In genomic region chr21:45544449-45545235, GRCh38 we compare ENCODE assay signal across 15 cellular contexts. TPM values are rescaled to one million over a fixed set of nuclear protein-coding genes. Genes with fewer than 3 reads are reported as not detected.
A peak's percentile ranks its signal among the peaks of the same experiment; 100 is the strongest.
DNase-seq lines count a peak whose midpoint lies in the region; ATAC-seq lines count a peak whose summit lies in the region.
"Had no signal": no experiment of that assay in that cellular context is flagged by ENCODE, and none has a peak within 500 bp of the region (broad histone marks: within the 10 kb centered on the region; RNA-seq: fewer than 3 reads in every experiment).

No MANE protein-coding gene starts in this region.

- H3K36me3 ChIP-seq in SJCRH30 = no peaks in the 10 kb centered on the region
- H3K36me3 ChIP-seq: prostate gland, thyroid gland had no signal

- H3K27me3 ChIP-seq in SJCRH30 = peaks cover 5% of the 10 kb centered on the region; the same call in 1 of the 2 replicates
- H3K27me3 ChIP-seq: thyroid gland had no signal

- H3K4me1 ChIP-seq in SJCRH30 = peaks cover 8% of the 10 kb centered on the region; the same call in 1 of the 2 replicates

- H3K9me3 ChIP-seq in SJCRH30 (replicated peaks) = no peaks in the 10 kb centered on the region
- H3K9me3 ChIP-seq: prostate gland, thyroid gland had no signal

- no peak for ATAC-seq in sciatic nerve
- ATAC-seq in GM18868 (IDR thresholded peaks at IDR 0.05; ENCODE audit: unreplicated experiment) = no peak
- ATAC-seq: PC-3 had no signal

- peak overlapping the region; percentile 21; the same call in 1 of the 2 replicates for H3K4me3 ChIP-seq in SJCRH30
- H3K4me3 ChIP-seq: prostate gland, thyroid gland had no signal

- peak; percentile 16 for DNase-seq in activated T-cell treated with anti-CD3 and anti-CD28 coated beads, Interleukin-2, amount 50 U/mL, for 1 hour
- DNase-seq in activated T-cell treated with anti-CD3 and anti-CD28 coated beads for 4 hours (no peak), SJCRH30 (no peak), islet precursor cell (peak; percentile 41), sciatic nerve (ENCODE audit: low spot score) (peak; percentile 45), SKM-1 (lab: John Stamatoyannopoulos, UW; ENCODE audit: unreplicated experiment) (no peak), DMS53 (lab: John Stamatoyannopoulos, UW) (no peak)
- DNase-seq: Calu3, erythroblast, NCI-H1694 treated with DMSO at 0.1 percent for 48 hours, NCI-H524, PC-3 had no signal

- no peak overlapping the region for H3K27ac ChIP-seq in SJCRH30
- H3K27ac ChIP-seq: prostate gland, thyroid gland had no signal

- intact Hi-C loops in sciatic nerve (cut with DNase I) = loop anchor here (5.0 kb wide), 1 partner anchor 93 kb away; no protein-coding TSS in a partner anchor

RNA-seq across cellular contexts. Expression of gene SLC19A1, which starts 2.4 kb away (rescaled TPM):
- total RNA-seq in SJCRH30 (2014; rRNA removed; shearing (Covaris generic)) = 27.6 and 27.8 TPM in 2 replicates
- total RNA-seq in sciatic nerve = 10.2 TPM

Comparison
In these comparisons a context has a peak if more than half of its experiments do, and no peak if none do; other contexts are left out.
1. DNase-seq: peak in activated T-cell treated with anti-CD3 and anti-CD28 coated beads, Interleukin-2, amount 50 U/mL, for 1 hour (single experiment), islet precursor cell (single experiment) and sciatic nerve (single experiment); none in activated T-cell treated with anti-CD3 and anti-CD28 coated beads for 4 hours (single experiment), SJCRH30 (0 of 2), SKM-1 (single experiment) and DMS53 (single experiment).